Comparison of ENCODE assay signal across 24 cellular contexts in the genomic region with DNA sequence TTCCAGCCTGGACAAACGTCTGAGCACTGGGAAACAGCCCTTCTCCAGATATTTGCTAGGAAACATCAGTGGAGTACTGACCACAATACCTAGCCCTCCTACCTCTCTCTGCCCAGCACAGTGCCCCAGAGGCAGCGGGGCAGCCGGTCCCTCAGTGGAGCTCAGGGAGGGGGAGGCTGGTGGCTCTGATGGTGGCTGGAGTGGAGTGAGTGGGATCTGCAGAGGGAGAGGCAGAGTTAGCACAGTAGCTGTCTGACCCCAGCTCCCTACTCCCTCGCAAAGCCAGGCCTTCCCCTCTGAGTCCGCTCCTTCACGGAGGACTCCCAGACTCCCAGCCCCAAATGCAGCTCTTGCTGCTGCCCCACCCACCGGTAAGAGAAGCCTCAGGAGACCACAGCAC. TPM values are rescaled to one million over a fixed set of nuclear protein-coding genes. Genes with fewer than 3 reads are reported as not detected.
DNase-seq lines count a peak whose midpoint lies in the region; TF ChIP-seq lines count a peak whose summit lies in the region.
"Had no signal": no experiment of that assay in that cellular context is flagged by ENCODE, and none has a peak within 500 bp of the region (broad histone marks: within the 10 kb centered on the region; RNA-seq: fewer than 3 reads in every experiment).

No MANE protein-coding gene starts in this region.

- H3K36me3 Mint-ChIP-seq in chondrocyte (ENCODE audit: low read depth), result peaks cover 26% of the 10 kb centered on the region

- CTCF ChIA-PET in RWPE1 (lab: Yijun Ruan, JAX), result interaction anchor here (0.7 to 2.1 kb wide), 3 partner anchors 20 to 827 kb away, joined by 4 to 7 read pairs (median 6); no protein-coding TSS in a partner anchor

- no peaks in the 10 kb centered on the region for H3K27me3 Mint-ChIP-seq in chondrocyte (ENCODE audit: low read depth)

- H4K91ac ChIP-seq in neuronal stem cell (ENCODE audit: low read depth, low read length, poor library complexity), result no peak overlapping the region

- no peak for DNase-seq in RWPE1 (ENCODE audit: low spot score)
- peak; percentile 79 for DNase-seq in chondrocyte (ENCODE audit: low spot score)
- DNase-seq in neuronal stem cell (ENCODE audit: low spot score), result no peak
- no peak for DNase-seq in NCI-H1417 (lab: John Stamatoyannopoulos, UW)
- DNase-seq in UCSD-AML1 (lab: John Stamatoyannopoulos, UW; ENCODE audit: unreplicated experiment), result no peak
- DNase-seq in NCI-H510A treated with DMSO at 0.1 percent for 48 hours (lab: John Stamatoyannopoulos, UW), result no peak
- DNase-seq in COLO829 (ENCODE audit: low spot score), result no peak
- DNase-seq: CD8-positive, alpha-beta T cell; DMS 273 treated with DMSO at 0.1 percent for 48 hours; DMS79; EL; GDM1; GM23248; H9; Karpas-422; NCI-H1092; NCI-H1436; NCI-H187; NCI-H524 treated with DMSO at 0.1 percent for 48 hours; NCI-H82; NK-92 treated with Interleukin-12 subunit alpha and Interleukin-12 subunit beta, amount 100 ng/mL, for 24 hours; PC-3; Right ventricle myocardium superior had no signal

- H3K9me3 Mint-ChIP-seq in chondrocyte (ENCODE audit: low read depth), result no peaks in the 10 kb centered on the region
- H3K9me3 Mint-ChIP-seq: CD8-positive, alpha-beta T cell; H9 had no signal

- H3K9me3 ChIP-seq in neuronal stem cell (replicated peaks in 1 of 2; ENCODE audit: control insufficient read depth in 2 of 2, insufficient read depth in 1 of 2, low read depth in 1 of 2, low read length in 2 of 2), result no peaks in the 10 kb centered on the region

- no peak overlapping the region for H3K18ac ChIP-seq in neuronal stem cell (ENCODE audit: low read length)

- H2BK12ac ChIP-seq in neuronal stem cell (ENCODE audit: low read length), result no peak overlapping the region

- no peak overlapping the region for H2AFZ ChIP-seq in neuronal stem cell (ENCODE audit: low read length)
- H2AFZ ChIP-seq: GM23248 had no signal

- no peak overlapping the region for H3K23ac ChIP-seq in neuronal stem cell (ENCODE audit: low read depth, low read length, poor library complexity)

- no peak overlapping the region for H2BK15ac ChIP-seq in neuronal stem cell (ENCODE audit: low read length)

- H3K4me1 Mint-ChIP-seq in chondrocyte (ENCODE audit: low read depth), result no peaks in the 10 kb centered on the region
- H3K4me1 Mint-ChIP-seq: H9 had no signal

- H4K8ac ChIP-seq in neuronal stem cell (ENCODE audit: low read depth, low read length), result no peak overlapping the region

- peak overlapping the region; percentile 21 for H3K27ac ChIP-seq in RWPE1
- no peak overlapping the region for H3K27ac ChIP-seq in neuronal stem cell (replicated peaks; ENCODE audit: low read length)
- H3K27ac ChIP-seq: C4-2B, GM23248 had no signal

- POLR2A ChIA-PET in RWPE1 (lab: Yijun Ruan, JAX; ENCODE audit: low non-redundant PET), result no interaction called here

- no peak overlapping the region for H2BK120ac ChIP-seq in neuronal stem cell (ENCODE audit: low read depth, low read length)

- no peaks in the 10 kb centered on the region for H3K27me3 ChIP-seq in neuronal stem cell (ENCODE audit: control insufficient read depth in 3 of 3, insufficient read depth in 3 of 3, low read depth in 1 of 3, low read length in 3 of 3)

- H3K4me3 ChIP-seq in neuronal stem cell (ENCODE audit: low read length in 2 of 2), result no peak overlapping the region
- H3K4me3 ChIP-seq: GM23248 had no signal

- no peak overlapping the region for H2AK5ac ChIP-seq in neuronal stem cell (ENCODE audit: low read depth, low read length)

- H3K4me2 ChIP-seq in neuronal stem cell (ENCODE audit: insufficient read depth, low read length, poor library complexity, severe bottlenecking), result no peak overlapping the region

- TF ChIP-seq CTCF in RWPE1 (conservative IDR thresholded peaks at IDR 0.05; ENCODE audit: low read depth) (no peak), chondrocyte (IDR thresholded peaks at IDR 0.05) (no peak)

- no peaks in the 10 kb centered on the region for H3K79me1 ChIP-seq in neuronal stem cell (ENCODE audit: low read depth, low read length)

- no peak overlapping the region for H3K4me3 Mint-ChIP-seq in chondrocyte (ENCODE audit: unreplicated experiment)
- H3K4me3 Mint-ChIP-seq: CD8-positive, alpha-beta T cell; H9 had no signal

- H3K14ac ChIP-seq in neuronal stem cell (ENCODE audit: low read length), result no peak overlapping the region

- H3K36me3 ChIP-seq in neuronal stem cell (replicated peaks in 1 of 2; ENCODE audit: control insufficient read depth in 2 of 2, insufficient read depth in 2 of 2, low read length in 2 of 2), result peaks cover 33 to 93% of the 10 kb centered on the region in 2 donors

- WGBS in neuronal stem cell (ENCODE audit: extremely low coverage in 2 of 2, insufficient read length in 2 of 2, insufficient replicate concordance in 1 of 2), 2 donors, result no CpG with 5 or more reads among the region's 7 CpGs

- peaks cover 0 to 2% of the 10 kb centered on the region in 2 donors for H3K4me1 ChIP-seq in neuronal stem cell (ENCODE audit: control insufficient read depth in 2 of 2, insufficient read depth in 1 of 2, low read depth in 1 of 2, low read length in 2 of 2)

- H3K9ac ChIP-seq in neuronal stem cell (ENCODE audit: low read depth, low read length, poor library complexity), result no peak overlapping the region
- H3K9ac ChIP-seq: GM23248 had no signal

- no peak overlapping the region for H3K27ac Mint-ChIP-seq in chondrocyte (ENCODE audit: unreplicated experiment)
- H3K27ac Mint-ChIP-seq: CD8-positive, alpha-beta T cell had no signal

- peak overlapping the region; percentile 43 for H2BK5ac ChIP-seq in neuronal stem cell (ENCODE audit: low read length)

- H3K4ac ChIP-seq in neuronal stem cell (ENCODE audit: low read length), result no peak overlapping the region

RNA-seq across cellular contexts. Expression of gene NCKAP5L, which starts 30.0 kb away (rescaled TPM):
- total RNA-seq in chondrocyte, result 36.3 to 47.6 TPM (median 46.0 TPM) in 3 replicates
- 12.5 TPM for polyA plus RNA-seq in neuronal stem cell (2013, experiment 1 of 2)
- 13.0 TPM for polyA plus RNA-seq in neuronal stem cell (2013, experiment 2 of 2)

RNA-seq across cellular contexts. Expression of gene BCDIN3D, which starts 44.7 kb away (rescaled TPM):
- total RNA-seq in chondrocyte, result 3.1 to 3.3 TPM (median 3.3 TPM) in 3 replicates
- polyA plus RNA-seq in neuronal stem cell (2013, experiment 1 of 2), result 5.6 TPM
- 6.0 TPM for polyA plus RNA-seq in neuronal stem cell (2013, experiment 2 of 2)

RNA-seq across cellular contexts. Expression of gene TMBIM6, which starts 56.9 kb away (rescaled TPM):
- total RNA-seq in chondrocyte, result 321 to 344 TPM (median 335 TPM) in 3 replicates
- polyA plus RNA-seq in neuronal stem cell (2013, experiment 1 of 2), result 322 TPM
- 335 TPM for polyA plus RNA-seq in neuronal stem cell (2013, experiment 2 of 2)
